11 cellular contexts compared by ENCODE assay signal in the genomic region with DNA sequence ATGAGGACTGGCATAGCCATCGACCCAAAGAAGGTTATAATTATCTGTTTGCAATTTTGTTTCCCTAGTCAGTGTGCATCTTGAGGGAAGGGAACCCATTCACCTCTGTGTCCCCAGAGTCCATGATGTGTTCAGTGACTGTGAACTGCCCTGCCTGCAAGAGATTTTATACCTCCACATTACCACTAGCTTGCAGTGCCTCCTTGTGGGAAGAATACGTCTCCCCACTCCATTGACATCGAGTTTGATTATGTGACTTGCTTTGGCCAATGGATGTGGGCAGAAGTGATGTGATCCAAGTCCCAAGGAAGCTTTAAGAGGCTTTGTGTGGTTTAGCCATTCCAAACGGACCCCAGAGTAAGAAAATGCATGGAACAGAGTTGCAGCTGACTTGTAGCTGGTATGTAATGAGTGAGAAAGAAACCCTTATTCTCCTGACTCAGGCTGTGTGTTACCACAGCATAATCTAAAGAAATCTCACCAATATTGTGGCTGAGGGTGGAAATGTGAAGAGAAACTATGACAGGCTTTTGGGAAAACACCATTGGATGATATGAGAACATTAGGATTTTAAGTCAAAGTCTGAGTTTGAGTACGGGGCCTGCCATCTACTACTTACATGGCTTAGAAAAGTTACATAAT. TPM values are rescaled to one million over a fixed set of nuclear protein-coding genes. Genes with fewer than 3 reads are reported as not detected.
DNase-seq lines count a peak whose midpoint lies in the region; ATAC-seq and TF ChIP-seq lines count a peak whose summit lies in the region.
"Had no signal": no experiment of that assay in that cellular context is flagged by ENCODE, and none has a peak within 500 bp of the region (broad histone marks: within the 10 kb centered on the region; RNA-seq: fewer than 3 reads in every experiment).

No MANE protein-coding gene starts in this region.

- no peaks in the 10 kb centered on the region for H3K9me3 Mint-ChIP-seq in type B pancreatic cell

- no peaks in the 10 kb centered on the region for H3K27me3 Mint-ChIP-seq in type B pancreatic cell

- peak in 1 of 2 donors; percentile 61 for DNase-seq in cardiac muscle cell (ENCODE audit: low read depth in 1 of 2, low spot score in 1 of 2)
- no peak for DNase-seq in right atrium auricular region (ENCODE audit: low spot score)
- DNase-seq in NCI-H2227 treated with DMSO at 0.1 percent for 48 hours (lab: John Stamatoyannopoulos, UW), result peak; percentile 76
- no peak for DNase-seq in epithelial cell of proximal tubule (ENCODE audit: low read depth)
- DNase-seq in type B pancreatic cell (ENCODE audit: extremely low spot score, unreplicated experiment), result no peak
- no peak for DNase-seq in HuH-7.5 (ENCODE audit: low spot score)
- no peak for DNase-seq in NCI-H1930 (lab: John Stamatoyannopoulos, UW)
- DNase-seq: effector CD8-positive, alpha-beta T cell; pancreas had no signal

- ATAC-seq in HG03520 (IDR thresholded peaks at IDR 0.05; ENCODE audit: unreplicated experiment), result no peak
- ATAC-seq: pancreas had no signal

- peaks cover 4% of the 10 kb centered on the region for H3K4me1 Mint-ChIP-seq in type B pancreatic cell (ENCODE audit: unreplicated experiment)

- H3K9me3 ChIP-seq in cardiac muscle cell (ENCODE audit: low read depth), result no peaks in the 10 kb centered on the region
- no peaks in the 10 kb centered on the region for H3K9me3 ChIP-seq in right atrium auricular region
- H3K9me3 ChIP-seq: pancreas, thoracic aorta had no signal

- no peaks in the 10 kb centered on the region for H3K36me3 Mint-ChIP-seq in type B pancreatic cell

- H3K27ac ChIP-seq in cardiac muscle cell (no peak overlapping the region), right atrium auricular region (no peak overlapping the region)
- H3K27ac ChIP-seq: pancreas, thoracic aorta had no signal

- H3K4me3 Mint-ChIP-seq in type B pancreatic cell, result no peak overlapping the region

- no peaks in the 10 kb centered on the region for H3K4me1 ChIP-seq in cardiac muscle cell (ENCODE audit: low read depth)
- H3K4me1 ChIP-seq in right atrium auricular region, result no peaks in the 10 kb centered on the region
- H3K4me1 ChIP-seq: pancreas had no signal

- no peaks in the 10 kb centered on the region for H3K27me3 ChIP-seq in cardiac muscle cell
- no peaks in the 10 kb centered on the region for H3K27me3 ChIP-seq in right atrium auricular region
- H3K27me3 ChIP-seq: pancreas had no signal

- no peak overlapping the region for H3K4me3 ChIP-seq in cardiac muscle cell
- no peak overlapping the region for H3K4me3 ChIP-seq in right atrium auricular region
- H3K4me3 ChIP-seq in epithelial cell of proximal tubule (ENCODE audit: low read depth, low read length), result no peak overlapping the region
- H3K4me3 ChIP-seq: pancreas, thoracic aorta had no signal

- H3K36me3 ChIP-seq in cardiac muscle cell, result no peaks in the 10 kb centered on the region
- no peaks in the 10 kb centered on the region for H3K36me3 ChIP-seq in right atrium auricular region
- H3K36me3 ChIP-seq: pancreas, thoracic aorta had no signal

- peak; percentile 51 for TF ChIP-seq CTCF in cardiac muscle cell (IDR thresholded peaks at IDR 0.05; ENCODE audit: low read depth, low read length)
- no peak for TF ChIP-seq CTCF in right atrium auricular region (IDR thresholded peaks at IDR 0.05)
- TF ChIP-seq CTCF in epithelial cell of proximal tubule (conservative IDR thresholded peaks at IDR 0.05; ENCODE audit: low read depth, low read length), result peak; percentile 76
- peak; percentile 51 for TF ChIP-seq CTCF in type B pancreatic cell (conservative IDR thresholded peaks at IDR 0.05)

- no peak overlapping the region for H3K27ac Mint-ChIP-seq in type B pancreatic cell

RNA-seq across cellular contexts. Expression of gene NRDC, which starts 47.8 kb away (rescaled TPM):
- total RNA-seq in cardiac muscle cell, result 34.4 and 51.3 TPM in 2 replicates
- 109 and 113 TPM in 2 replicates for polyA plus RNA-seq in cardiac muscle cell
- total RNA-seq in right atrium auricular region, result 10 to 100 TPM; 67.5 to 74.6 TPM
- total RNA-seq in epithelial cell of proximal tubule, result 46.0 and 52.4 TPM in 2 replicates
- total RNA-seq in type B pancreatic cell (ENCODE audit: low replicate concordance), result 105 and 134 TPM in 2 replicates

Comparison
In these comparisons a context has a peak if more than half of its experiments do, and no peak if none do; other contexts are left out.
1. CTCF ChIP-seq: peak in cardiac muscle cell (single experiment), epithelial cell of proximal tubule (single experiment) and type B pancreatic cell (single experiment); none in right atrium auricular region (0 of 2).